1 cellular context compared by ENCODE assay signal in the genomic region with DNA sequence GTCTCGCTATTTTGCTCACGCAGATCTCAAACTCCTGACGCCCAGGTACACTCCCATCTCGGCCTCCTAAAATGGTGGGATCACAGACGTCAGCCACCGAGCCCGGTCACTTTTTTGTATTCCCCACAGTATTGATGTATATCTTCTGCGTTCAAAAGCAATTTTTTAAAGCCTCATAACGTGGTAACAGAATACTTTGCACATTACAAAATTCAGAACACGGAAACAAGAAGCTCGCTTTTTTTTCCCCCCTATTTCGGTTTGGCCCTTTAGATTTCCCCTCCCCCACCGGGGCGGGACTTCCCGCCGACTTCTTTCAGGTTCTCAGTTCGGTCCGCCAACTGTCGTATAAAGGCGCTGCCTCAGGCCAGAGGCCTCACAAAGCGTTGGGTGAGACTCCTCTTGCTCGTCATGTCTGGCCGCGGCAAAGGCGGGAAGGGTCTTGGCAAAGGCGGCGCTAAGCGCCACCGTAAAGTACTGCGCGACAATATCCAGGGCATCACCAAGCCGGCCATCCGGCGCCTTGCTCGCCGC.
TF ChIP-seq lines count a peak whose summit lies in the region.

No MANE protein-coding gene starts in this region.

TF ChIP-seq in GM12878, 131 proteins besides CTCF, POLR2A, EP300 and RAD21 (continued from another document and continues in another):
- TF ChIP-seq SKIL (IDR thresholded peaks at IDR 0.05; ENCODE audit: low read depth, poor library complexity, severe bottlenecking): peak; percentile 86
- peak; percentile 68 for TF ChIP-seq ZNF687 (IDR thresholded peaks at IDR 0.05)
- peak; percentile 39; the same call in 1 of the 2 replicates for TF ChIP-seq MTA2 (IDR thresholded peaks at IDR 0.05; ENCODE audit: low read depth)
- peak; percentile 72; the same call in 1 of the 2 replicates for TF ChIP-seq BCLAF1 (IDR thresholded peaks at IDR 0.05)
- TF ChIP-seq FOXK2 (IDR thresholded peaks at IDR 0.05): peak; percentile 92
- TF ChIP-seq POLR2AphosphoS2 (IDR thresholded peaks at IDR 0.05; ENCODE audit: low read depth, low read length): peak; percentile 60; the same call in 1 of the 2 replicates
- peak; percentile 45; the same call in 1 of the 2 replicates for TF ChIP-seq RB1 (IDR thresholded peaks at IDR 0.05; ENCODE audit: borderline replicate concordance)
- TF ChIP-seq CHD2 (IDR thresholded peaks at IDR 0.05; ENCODE audit: borderline replicate concordance, low read depth, low read length): peak; percentile 69; the same call in 1 of the 2 replicates
- 0 out of 2 replicates have a peak, but pooled peaks have one; percentile 25 for TF ChIP-seq BMI1 (IDR thresholded peaks at IDR 0.05; ENCODE audit: borderline replicate concordance)
- peak in 1 of 2 experiments; percentile 63; a peak in 2 of 4 replicates for TF ChIP-seq BHLHE40 (IDR thresholded peaks at IDR 0.05; ENCODE audit: borderline replicate concordance in 1 of 2, low read depth in 2 of 2, low read length in 1 of 2)
- TF ChIP-seq SMARCA5 (IDR thresholded peaks at IDR 0.05): 0 out of 2 replicates have a peak, but pooled peaks have one; percentile 29
- peak; percentile 48; the same call in 1 of the 2 replicates for TF ChIP-seq FOXM1 (IDR thresholded peaks at IDR 0.05; ENCODE audit: low read depth, low read length)
- TF ChIP-seq RUNX3 (IDR thresholded peaks at IDR 0.05; ENCODE audit: low read length): peak; percentile 11; the same call in 1 of the 2 replicates
- TF ChIP-seq, protein P1, sequence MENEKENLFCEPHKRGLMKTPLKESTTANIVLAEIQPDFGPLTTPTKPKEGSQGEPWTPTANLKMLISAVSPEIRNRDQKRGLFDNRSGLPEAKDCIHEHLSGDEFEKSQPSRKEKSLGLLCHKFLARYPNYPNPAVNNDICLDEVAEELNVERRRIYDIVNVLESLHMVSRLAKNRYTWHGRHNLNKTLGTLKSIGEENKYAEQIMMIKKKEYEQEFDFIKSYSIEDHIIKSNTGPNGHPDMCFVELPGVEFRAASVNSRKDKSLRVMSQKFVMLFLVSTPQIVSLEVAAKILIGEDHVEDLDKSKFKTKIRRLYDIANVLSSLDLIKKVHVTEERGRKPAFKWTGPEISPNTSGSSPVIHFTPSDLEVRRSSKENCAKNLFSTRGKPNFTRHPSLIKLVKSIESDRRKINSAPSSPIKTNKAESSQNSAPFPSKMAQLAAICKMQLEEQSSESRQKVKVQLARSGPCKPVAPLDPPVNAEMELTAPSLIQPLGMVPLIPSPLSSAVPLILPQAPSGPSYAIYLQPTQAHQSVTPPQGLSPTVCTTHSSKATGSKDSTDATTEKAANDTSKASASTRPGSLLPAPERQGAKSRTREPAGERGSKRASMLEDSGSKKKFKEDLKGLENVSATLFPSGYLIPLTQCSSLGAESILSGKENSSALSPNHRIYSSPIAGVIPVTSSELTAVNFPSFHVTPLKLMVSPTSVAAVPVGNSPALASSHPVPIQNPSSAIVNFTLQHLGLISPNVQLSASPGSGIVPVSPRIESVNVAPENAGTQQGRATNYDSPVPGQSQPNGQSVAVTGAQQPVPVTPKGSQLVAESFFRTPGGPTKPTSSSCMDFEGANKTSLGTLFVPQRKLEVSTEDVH (IDR thresholded peaks at IDR 0.05; ENCODE audit: low read depth, partially characterized antibody): peak; percentile 71
- TF ChIP-seq RAD51 (IDR thresholded peaks at IDR 0.05): peak; percentile 38
- peak; percentile 48; the same call in 1 of the 2 replicates for TF ChIP-seq ZNF384 (IDR thresholded peaks at IDR 0.05; ENCODE audit: borderline replicate concordance, low read depth, low read length)
- peak; percentile 57; the same call in 1 of the 2 replicates for TF ChIP-seq SIN3A (IDR thresholded peaks at IDR 0.05; ENCODE audit: low read depth, low read length)
- peak; percentile 84; the same call in 1 of the 2 replicates for TF ChIP-seq ZBTB40 (IDR thresholded peaks at IDR 0.05; ENCODE audit: borderline replicate concordance)
- TF ChIP-seq MLLT1 (IDR thresholded peaks at IDR 0.05): peak; percentile 24
- peak; percentile 54; the same call in 1 of the 2 replicates for TF ChIP-seq CBFB (IDR thresholded peaks at IDR 0.05; ENCODE audit: low read depth)
- TF ChIP-seq, protein P2, sequence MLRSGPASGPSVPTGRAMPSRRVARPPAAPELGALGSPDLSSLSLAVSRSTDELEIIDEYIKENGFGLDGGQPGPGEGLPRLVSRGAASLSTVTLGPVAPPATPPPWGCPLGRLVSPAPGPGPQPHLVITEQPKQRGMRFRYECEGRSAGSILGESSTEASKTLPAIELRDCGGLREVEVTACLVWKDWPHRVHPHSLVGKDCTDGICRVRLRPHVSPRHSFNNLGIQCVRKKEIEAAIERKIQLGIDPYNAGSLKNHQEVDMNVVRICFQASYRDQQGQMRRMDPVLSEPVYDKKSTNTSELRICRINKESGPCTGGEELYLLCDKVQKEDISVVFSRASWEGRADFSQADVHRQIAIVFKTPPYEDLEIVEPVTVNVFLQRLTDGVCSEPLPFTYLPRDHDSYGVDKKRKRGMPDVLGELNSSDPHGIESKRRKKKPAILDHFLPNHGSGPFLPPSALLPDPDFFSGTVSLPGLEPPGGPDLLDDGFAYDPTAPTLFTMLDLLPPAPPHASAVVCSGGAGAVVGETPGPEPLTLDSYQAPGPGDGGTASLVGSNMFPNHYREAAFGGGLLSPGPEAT (IDR thresholded peaks at IDR 0.05; ENCODE audit: low read depth): peak; percentile 85
- TF ChIP-seq, protein P3, sequence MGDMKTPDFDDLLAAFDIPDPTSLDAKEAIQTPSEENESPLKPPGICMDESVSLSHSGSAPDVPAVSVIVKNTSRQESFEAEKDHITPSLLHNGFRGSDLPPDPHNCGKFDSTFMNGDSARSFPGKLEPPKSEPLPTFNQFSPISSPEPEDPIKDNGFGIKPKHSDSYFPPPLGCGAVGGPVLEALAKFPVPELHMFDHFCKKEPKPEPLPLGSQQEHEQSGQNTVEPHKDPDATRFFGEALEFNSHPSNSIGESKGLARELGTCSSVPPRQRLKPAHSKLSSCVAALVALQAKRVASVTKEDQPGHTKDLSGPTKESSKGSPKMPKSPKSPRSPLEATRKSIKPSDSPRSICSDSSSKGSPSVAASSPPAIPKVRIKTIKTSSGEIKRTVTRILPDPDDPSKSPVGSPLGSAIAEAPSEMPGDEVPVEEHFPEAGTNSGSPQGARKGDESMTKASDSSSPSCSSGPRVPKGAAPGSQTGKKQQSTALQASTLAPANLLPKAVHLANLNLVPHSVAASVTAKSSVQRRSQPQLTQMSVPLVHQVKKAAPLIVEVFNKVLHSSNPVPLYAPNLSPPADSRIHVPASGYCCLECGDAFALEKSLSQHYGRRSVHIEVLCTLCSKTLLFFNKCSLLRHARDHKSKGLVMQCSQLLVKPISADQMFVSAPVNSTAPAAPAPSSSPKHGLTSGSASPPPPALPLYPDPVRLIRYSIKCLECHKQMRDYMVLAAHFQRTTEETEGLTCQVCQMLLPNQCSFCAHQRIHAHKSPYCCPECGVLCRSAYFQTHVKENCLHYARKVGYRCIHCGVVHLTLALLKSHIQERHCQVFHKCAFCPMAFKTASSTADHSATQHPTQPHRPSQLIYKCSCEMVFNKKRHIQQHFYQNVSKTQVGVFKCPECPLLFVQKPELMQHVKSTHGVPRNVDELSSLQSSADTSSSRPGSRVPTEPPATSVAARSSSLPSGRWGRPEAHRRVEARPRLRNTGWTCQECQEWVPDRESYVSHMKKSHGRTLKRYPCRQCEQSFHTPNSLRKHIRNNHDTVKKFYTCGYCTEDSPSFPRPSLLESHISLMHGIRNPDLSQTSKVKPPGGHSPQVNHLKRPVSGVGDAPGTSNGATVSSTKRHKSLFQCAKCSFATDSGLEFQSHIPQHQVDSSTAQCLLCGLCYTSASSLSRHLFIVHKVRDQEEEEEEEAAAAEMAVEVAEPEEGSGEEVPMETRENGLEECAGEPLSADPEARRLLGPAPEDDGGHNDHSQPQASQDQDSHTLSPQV (IDR thresholded peaks at IDR 0.05): peak; percentile 83; the same call in 1 of the 2 replicates
